In the genomic region with DNA sequence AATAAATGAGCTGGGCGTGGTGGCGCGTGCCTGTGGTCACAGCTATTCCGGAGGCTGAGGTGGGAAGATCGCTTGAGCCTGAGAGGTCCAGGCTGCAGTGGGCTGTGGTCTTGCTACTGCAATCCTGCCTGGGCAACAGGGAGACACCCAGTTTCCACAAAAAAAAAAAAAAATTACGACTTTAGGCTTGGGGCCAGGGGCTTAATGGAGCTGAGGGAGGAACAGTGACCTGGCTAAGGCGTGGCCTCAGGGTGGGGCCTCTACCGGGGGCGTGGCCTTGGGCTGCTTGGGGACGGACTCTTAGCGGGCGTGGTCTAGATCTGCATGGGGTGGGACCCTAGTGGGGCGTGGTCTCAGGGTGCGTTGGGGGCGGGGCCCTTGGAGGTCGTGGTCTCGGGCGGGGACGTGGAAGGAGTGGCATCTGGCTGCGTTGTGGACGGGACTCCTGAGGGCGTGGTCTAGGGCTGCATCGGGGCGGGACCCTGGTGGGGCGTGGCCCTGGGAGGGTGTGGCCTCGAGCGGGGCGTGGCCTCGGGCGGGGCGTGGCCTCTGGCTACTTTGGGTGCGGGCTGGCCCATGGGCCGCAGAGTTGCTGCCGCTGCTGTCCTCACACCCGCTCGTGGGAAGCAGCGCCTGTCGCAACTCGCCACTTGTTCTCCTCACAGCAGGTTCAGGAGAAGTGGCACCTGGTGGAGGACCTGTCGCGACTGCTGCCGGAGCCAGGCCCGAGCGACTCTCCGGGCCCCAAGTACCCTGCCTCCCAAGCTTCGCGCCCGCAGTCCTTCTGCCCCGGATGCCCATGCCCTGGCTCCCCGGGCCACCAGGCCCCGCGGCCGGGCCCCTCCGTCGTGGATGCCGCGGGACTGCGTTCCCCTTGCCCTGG, we compare ENCODE assay signal across 1 cellular context.
TF ChIP-seq lines count a peak whose summit lies in the region.

No MANE protein-coding gene starts in this region.

TF ChIP-seq in GM12878, 131 proteins besides CTCF, POLR2A, EP300 and RAD21 (continued from another document):
- TF ChIP-seq, protein P1, sequence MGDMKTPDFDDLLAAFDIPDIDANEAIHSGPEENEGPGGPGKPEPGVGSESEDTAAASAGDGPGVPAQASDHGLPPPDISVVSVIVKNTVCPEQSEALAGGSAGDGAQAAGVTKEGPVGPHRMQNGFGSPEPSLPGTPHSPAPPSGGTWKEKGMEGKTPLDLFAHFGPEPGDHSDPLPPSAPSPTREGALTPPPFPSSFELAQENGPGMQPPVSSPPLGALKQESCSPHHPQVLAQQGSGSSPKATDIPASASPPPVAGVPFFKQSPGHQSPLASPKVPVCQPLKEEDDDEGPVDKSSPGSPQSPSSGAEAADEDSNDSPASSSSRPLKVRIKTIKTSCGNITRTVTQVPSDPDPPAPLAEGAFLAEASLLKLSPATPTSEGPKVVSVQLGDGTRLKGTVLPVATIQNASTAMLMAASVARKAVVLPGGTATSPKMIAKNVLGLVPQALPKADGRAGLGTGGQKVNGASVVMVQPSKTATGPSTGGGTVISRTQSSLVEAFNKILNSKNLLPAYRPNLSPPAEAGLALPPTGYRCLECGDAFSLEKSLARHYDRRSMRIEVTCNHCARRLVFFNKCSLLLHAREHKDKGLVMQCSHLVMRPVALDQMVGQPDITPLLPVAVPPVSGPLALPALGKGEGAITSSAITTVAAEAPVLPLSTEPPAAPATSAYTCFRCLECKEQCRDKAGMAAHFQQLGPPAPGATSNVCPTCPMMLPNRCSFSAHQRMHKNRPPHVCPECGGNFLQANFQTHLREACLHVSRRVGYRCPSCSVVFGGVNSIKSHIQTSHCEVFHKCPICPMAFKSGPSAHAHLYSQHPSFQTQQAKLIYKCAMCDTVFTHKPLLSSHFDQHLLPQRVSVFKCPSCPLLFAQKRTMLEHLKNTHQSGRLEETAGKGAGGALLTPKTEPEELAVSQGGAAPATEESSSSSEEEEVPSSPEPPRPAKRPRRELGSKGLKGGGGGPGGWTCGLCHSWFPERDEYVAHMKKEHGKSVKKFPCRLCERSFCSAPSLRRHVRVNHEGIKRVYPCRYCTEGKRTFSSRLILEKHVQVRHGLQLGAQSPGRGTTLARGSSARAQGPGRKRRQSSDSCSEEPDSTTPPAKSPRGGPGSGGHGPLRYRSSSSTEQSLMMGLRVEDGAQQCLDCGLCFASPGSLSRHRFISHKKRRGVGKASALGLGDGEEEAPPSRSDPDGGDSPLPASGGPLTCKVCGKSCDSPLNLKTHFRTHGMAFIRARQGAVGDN (IDR thresholded peaks at IDR 0.05) = no peak
- TF ChIP-seq BMI1 (IDR thresholded peaks at IDR 0.05; ENCODE audit: borderline replicate concordance) (no peak), KLF5 (IDR thresholded peaks at IDR 0.05; ENCODE audit: partially characterized antibody) (no peak), ZBED1 (IDR thresholded peaks at IDR 0.05; ENCODE audit: borderline replicate concordance) (no peak)
